In genomic region chr22:45756558-45756957, GRCh38 we compare ENCODE assay signal across 20 cellular contexts.
DNase-seq lines count a peak whose midpoint lies in the region; ATAC-seq and TF ChIP-seq lines count a peak whose summit lies in the region.
"Had no signal": no experiment of that assay in that cellular context is flagged by ENCODE, and none has a peak within 500 bp of the region (broad histone marks: within the 10 kb centered on the region; RNA-seq: fewer than 3 reads in every experiment).

No MANE protein-coding gene starts in this region.

- no peak for TF ChIP-seq POLR2A in IMR-90 (IDR thresholded peaks at IDR 0.05; ENCODE audit: low read depth, low read length)
- no peak for TF ChIP-seq POLR2A in esophagus squamous epithelium (IDR thresholded peaks at IDR 0.05)
- TF ChIP-seq POLR2A in tibial nerve (IDR thresholded peaks at IDR 0.05): no peak

- POLR2A ChIA-PET in IMR-90 (lab: Charles Lee; ENCODE audit: unreplicated experiment): no interaction called here

- peak; percentile 34 for DNase-seq in EH (ENCODE audit: low read depth)
- peak; percentile 5 for DNase-seq in IMR-90
- no peak for DNase-seq in esophagus squamous epithelium (lab: John Stamatoyannopoulos, UW)
- DNase-seq in trophoblast cell: no peak
- DNase-seq in DMS153 (lab: John Stamatoyannopoulos, UW): no peak
- DNase-seq in tibial nerve (ENCODE audit: low spot score in 2 of 2): no peak
- no peak for DNase-seq in effector memory CD4-positive, alpha-beta T cell
- DNase-seq: activated B cell treated with CpG ODN at 0.5 μM for 24 hours; activated CD4-positive, alpha-beta T cell treated with anti-CD3 and anti-CD28 coated beads, Interleukin-2, amount 50 U/mL, for 4 hours; activated CD8-positive, alpha-beta memory T cell treated with anti-CD3 and anti-CD28 coated beads, Interleukin-2, amount 50 U/mL, for 48 hours; activated naive CD8-positive, alpha-beta T cell treated with anti-CD3 and anti-CD28 coated beads, Interleukin-2, amount 50 U/mL, for 24 hours; dermis blood vessel endothelial cell; MV-4-11; NCI-H187; NCI-H69; stimulated activated CD4-positive, alpha-beta T cell treated with anti-CD3 and anti-CD28 coated beads, Interleukin-12 subunit alpha, Interleukin-12 subunit beta, amount 100 ng/mL, for 4 hours; T1000; upper lobe of right lung had no signal

- H3K9ac ChIP-seq in IMR-90 (ENCODE audit: low read depth, low read length) (no peak overlapping the region), trophoblast cell (ENCODE audit: low read length) (no peak overlapping the region)
- H3K9ac ChIP-seq: KMS-11 had no signal

- H3K4me2 ChIP-seq in IMR-90 (ENCODE audit: low read depth, low read length) (peak overlapping the region; percentile 25; the same call in 1 of the 2 replicates), trophoblast cell (ENCODE audit: low read length) (peak overlapping the region; percentile 6)
- H3K4me2 ChIP-seq: KMS-11 had no signal

- H3K23ac ChIP-seq in IMR-90 (ENCODE audit: low read depth, low read length) (no peak overlapping the region), trophoblast cell (ENCODE audit: low read length) (no peak overlapping the region)

- H3K4me1 ChIP-seq in IMR-90 (ENCODE audit: control insufficient read depth, insufficient read depth, low read length) (peaks cover 17% of the 10 kb centered on the region), esophagus squamous epithelium (peaks cover 6 to 52% (median 15%) of the 10 kb centered on the region in 3 donors), trophoblast cell (ENCODE audit: control insufficient read depth in 1 of 2, insufficient read depth in 2 of 2, low read length in 2 of 2) (peaks cover 2 to 12% of the 10 kb centered on the region in 2 experiments), tibial nerve (peaks cover 0 to 22% (median 4%) of the 10 kb centered on the region in 4 donors)
- no peaks in the 10 kb centered on the region for H3K4me1 ChIP-seq in effector memory CD4-positive, alpha-beta T cell (ENCODE audit: control insufficient read depth, insufficient read depth, low read length, poor library complexity, severe bottlenecking)

- TF ChIP-seq CTCF in IMR-90 (conservative IDR thresholded peaks at IDR 0.05; ENCODE audit: low read depth, low read length): no peak
- TF ChIP-seq CTCF in esophagus squamous epithelium (IDR thresholded peaks at IDR 0.05): no peak
- TF ChIP-seq CTCF in tibial nerve (IDR thresholded peaks at IDR 0.05): no peak

- TF ChIP-seq RAD21 in IMR-90 (IDR thresholded peaks at IDR 0.05; ENCODE audit: low read length): no peak

- H3K9me3 ChIP-seq in IMR-90 (ENCODE audit: control insufficient read depth, insufficient read depth, low read length): no peaks in the 10 kb centered on the region
- H3K9me3 ChIP-seq in esophagus squamous epithelium: no peaks in the 10 kb centered on the region
- H3K9me3 ChIP-seq in trophoblast cell (ENCODE audit: insufficient read depth, low read depth, low read length): no peaks in the 10 kb centered on the region
- no peaks in the 10 kb centered on the region for H3K9me3 ChIP-seq in tibial nerve
- H3K9me3 ChIP-seq in effector memory CD4-positive, alpha-beta T cell (ENCODE audit: control insufficient read depth, low read length): no peaks in the 10 kb centered on the region
- H3K9me3 ChIP-seq: upper lobe of right lung had no signal

- H2AK9ac ChIP-seq in IMR-90 (replicated peaks; ENCODE audit: low read depth, low read length, poor library complexity): no peak overlapping the region

- H3K14ac ChIP-seq in IMR-90 (replicated peaks; ENCODE audit: low read depth, low read length) (no peak overlapping the region), trophoblast cell (ENCODE audit: low read length) (no peak overlapping the region)

- no peak overlapping the region for H3K4me3 ChIP-seq in IMR-90 (ENCODE audit: insufficient read depth, low read depth, low read length)
- no peak overlapping the region for H3K4me3 ChIP-seq in esophagus squamous epithelium
- H3K4me3 ChIP-seq in trophoblast cell (ENCODE audit: low read depth, low read length): no peak overlapping the region
- no peak overlapping the region for H3K4me3 ChIP-seq in tibial nerve
- H3K4me3 ChIP-seq in effector memory CD4-positive, alpha-beta T cell (ENCODE audit: insufficient read depth, low read depth, low read length, poor library complexity, severe bottlenecking): no peak overlapping the region
- H3K4me3 ChIP-seq: upper lobe of right lung had no signal

- H3K36me3 ChIP-seq in IMR-90 (ENCODE audit: control insufficient read depth, insufficient read depth, low read length): peaks cover 17% of the 10 kb centered on the region
- peaks cover 0 to 5% (median 0%) of the 10 kb centered on the region in 3 donors for H3K36me3 ChIP-seq in esophagus squamous epithelium
- peaks cover 8 to 14% of the 10 kb centered on the region in 2 experiments for H3K36me3 ChIP-seq in trophoblast cell (ENCODE audit: control insufficient read depth in 1 of 2, insufficient read depth in 2 of 2, low read length in 2 of 2)
- peaks cover 0 to 17% (median 0%) of the 10 kb centered on the region in 3 donors for H3K36me3 ChIP-seq in tibial nerve
- no peaks in the 10 kb centered on the region for H3K36me3 ChIP-seq in effector memory CD4-positive, alpha-beta T cell (ENCODE audit: control insufficient read depth, insufficient read depth, low read length)
- H3K36me3 ChIP-seq: upper lobe of right lung had no signal

- no peak overlapping the region for H2AK5ac ChIP-seq in IMR-90 (ENCODE audit: low read depth, low read length)
- H2AK5ac ChIP-seq in trophoblast cell (ENCODE audit: low read length): no peak overlapping the region

- no peak overlapping the region for H2BK15ac ChIP-seq in IMR-90 (ENCODE audit: low read depth, low read length)

- H4K5ac ChIP-seq in IMR-90 (ENCODE audit: low read depth, low read length): no peak overlapping the region

- dilution Hi-C loops in IMR-90 (cut with HindIII; ENCODE audit: low sequenced_read_pairs, unreplicated experiment): no loop called here

- in situ Hi-C loops in IMR-90 (cut with MboI; ENCODE audit: low sequenced_read_pairs): no loop called here

- intact Hi-C loops in IMR-90 (cut with micrococcal nuclease) (no loop called here), esophagus squamous epithelium (cut with DNase I) (no loop called here)

- no peak overlapping the region for H3K56ac ChIP-seq in IMR-90 (ENCODE audit: extremely low read depth, insufficient read depth, low read length)

- peaks cover 29% of the 10 kb centered on the region for H3K9me1 ChIP-seq in IMR-90 (ENCODE audit: insufficient read depth, low read length)

- no peak overlapping the region for H4K12ac ChIP-seq in trophoblast cell (ENCODE audit: low read depth, low read length)

- no peak overlapping the region for H2BK12ac ChIP-seq in trophoblast cell (ENCODE audit: low read length)

- no peak overlapping the region for H4K91ac ChIP-seq in IMR-90 (ENCODE audit: insufficient read depth, low read depth, low read length)
- no peak overlapping the region for H4K91ac ChIP-seq in trophoblast cell (ENCODE audit: low read depth, low read length)

- H3K18ac ChIP-seq in IMR-90 (ENCODE audit: low read depth, low read length) (no peak overlapping the region), trophoblast cell (ENCODE audit: low read length) (no peak overlapping the region)

- no TSS peak for BruUV-seq in IMR-90 (replicated peaks; lab: Mats Ljungman, UMichigan)

- H2AFZ ChIP-seq in IMR-90 (replicated peaks; ENCODE audit: low read length, poor library complexity) (no peak overlapping the region), trophoblast cell (ENCODE audit: insufficient read depth, low read length, poor library complexity) (no peak overlapping the region)

- H2BK120ac ChIP-seq in IMR-90 (ENCODE audit: low read depth, low read length) (no peak overlapping the region), trophoblast cell (ENCODE audit: insufficient read depth, low read length, poor library complexity) (no peak overlapping the region)

- H4K20me1 ChIP-seq in IMR-90 (ENCODE audit: insufficient read depth, low read length): peaks cover 51% of the 10 kb centered on the region

- peaks cover 31 to 65% of the 10 kb centered on the region in 2 experiments for H3K79me1 ChIP-seq in IMR-90 (ENCODE audit: low read depth in 1 of 2, low read length in 2 of 2)
- peaks cover 2% of the 10 kb centered on the region for H3K79me1 ChIP-seq in trophoblast cell (ENCODE audit: low read length)

- H4K8ac ChIP-seq in IMR-90 (ENCODE audit: low read depth in 2 of 2, low read length in 2 of 2) (no peak overlapping the region), trophoblast cell (ENCODE audit: low read depth, low read length) (no peak overlapping the region)

- H2BK5ac ChIP-seq in IMR-90 (ENCODE audit: low read depth, low read length, poor library complexity, severe bottlenecking) (no peak overlapping the region), trophoblast cell (ENCODE audit: low read depth, low read length, poor library complexity) (no peak overlapping the region)

- H3K27me3 ChIP-seq in IMR-90 (ENCODE audit: control insufficient read depth, insufficient read depth, low read length) (no peaks in the 10 kb centered on the region), esophagus squamous epithelium (no peaks in the 10 kb centered on the region), trophoblast cell (ENCODE audit: insufficient read depth, low read length) (no peaks in the 10 kb centered on the region), tibial nerve (no peaks in the 10 kb centered on the region)
- H3K27me3 ChIP-seq in effector memory CD4-positive, alpha-beta T cell (replicated peaks; ENCODE audit: control insufficient read depth, insufficient read depth, low read length, poor library complexity, severe bottlenecking): no peaks in the 10 kb centered on the region
- H3K27me3 ChIP-seq: upper lobe of right lung had no signal

- H3K27ac ChIP-seq in IMR-90 (ENCODE audit: insufficient read depth, low read length) (no peak overlapping the region), esophagus squamous epithelium (peak overlapping the region; percentile 10 to 60 (median 32)), trophoblast cell (ENCODE audit: low read depth, low read length) (no peak overlapping the region), tibial nerve (no peak overlapping the region)
- H3K27ac ChIP-seq in effector memory CD4-positive, alpha-beta T cell (ENCODE audit: insufficient read depth, low read length, poor library complexity, severe bottlenecking): no peak overlapping the region
- H3K27ac ChIP-seq: KMS-11, upper lobe of right lung had no signal

- no peak overlapping the region for H2BK20ac ChIP-seq in IMR-90 (ENCODE audit: low read depth, low read length)

- peak; percentile 24; the same call in 1 of the 2 replicates for ATAC-seq in IMR-90 (ENCODE audit: low read depth)
- no peak for ATAC-seq in GM19023 (IDR thresholded peaks at IDR 0.05; ENCODE audit: unreplicated experiment)
- ATAC-seq: activated naive CD8-positive, alpha-beta T cell treated with anti-CD3 and anti-CD28 coated beads, Interleukin-2, amount 50 U/mL, for 24 hours had no signal

- no CpG with 5 or more reads among the region's 1 CpG for WGBS in IMR-90 (ENCODE audit: extremely low coverage in 2 of 2, insufficient read length in 1 of 2), 2 experiments
- whole genome bisulfite sequencing in esophagus squamous epithelium, 2 donors: 8 to 59% methylated on average over 1 of the region's 1 CpG
- WGBS in trophoblast cell (ENCODE audit: extremely low coverage, insufficient coverage, insufficient read length): no CpG with 5 or more reads among the region's 1 CpG
- 19 to 22% methylated on average over 1 of the region's 1 CpG for WGBS in tibial nerve, 2 donors

- peaks cover 2% of the 10 kb centered on the region for H3K79me2 ChIP-seq in trophoblast cell (ENCODE audit: control insufficient read depth, insufficient read depth, low read length, poor library complexity)

- CTCF ChIA-PET in IMR-90 (lab: Yijun Ruan, JAX): no interaction called here

- H3K4ac ChIP-seq in IMR-90 (ENCODE audit: low read depth, low read length) (no peak overlapping the region), trophoblast cell (ENCODE audit: low read depth, low read length) (no peak overlapping the region)

- no peak for TF ChIP-seq EP300 in tibial nerve (IDR thresholded peaks at IDR 0.05)

Comparison
In these comparisons a context has a peak if more than half of its experiments do, and no peak if none do; other contexts are left out.
1. DNase-seq: peak in EH (single experiment) and IMR-90 (single experiment); none in esophagus squamous epithelium (single experiment), trophoblast cell (0 of 2), DMS153 (single experiment), tibial nerve (0 of 2) and effector memory CD4-positive, alpha-beta T cell (0 of 3).
2. H3K27ac ChIP-seq: peak in esophagus squamous epithelium (4 of 4); none in IMR-90 (single experiment), trophoblast cell (single experiment), tibial nerve (0 of 4) and effector memory CD4-positive, alpha-beta T cell (single experiment).